In the genomic region with DNA sequence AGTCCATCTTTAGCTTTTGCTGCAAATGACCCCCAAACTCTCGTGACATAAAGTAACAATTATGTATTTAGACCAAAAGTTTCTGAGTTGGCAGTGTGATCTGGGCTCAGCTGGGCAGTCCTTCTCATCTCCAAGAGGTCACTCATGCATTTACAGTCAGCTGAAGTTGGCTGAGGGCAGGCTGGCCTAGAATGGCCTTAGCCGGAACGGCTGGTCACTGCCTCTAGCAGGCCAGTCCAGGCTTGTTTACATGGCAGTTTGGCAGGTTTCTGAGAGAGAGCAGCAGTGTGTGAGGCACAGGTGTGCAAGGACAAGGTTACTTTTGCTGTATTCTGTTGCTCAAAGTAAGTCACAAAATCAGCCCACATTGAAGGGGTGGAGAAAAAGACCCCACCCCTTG, we compare ENCODE assay signal across 29 cellular contexts.
"Had no signal": no experiment of that assay in that cellular context is flagged by ENCODE, and none has a peak within 500 bp of the region (broad histone marks: within the 10 kb centered on the region; RNA-seq: fewer than 3 reads in every experiment).

No MANE protein-coding gene starts in this region.

- H3K4me1 ChIP-seq: SJCRH30 had no signal

- DNase-seq: Karpas-422, KBM-7, MM.1S, MV-4-11, NCI-H1092, NCI-H1105, NCI-H1417 treated with DMSO at 0.1 percent for 48 hours, NCI-H1436 treated with DMSO at 0.1 percent for 48 hours, NCI-H1694 treated with DMSO at 0.1 percent for 48 hours, NCI-H187 treated with DMSO at 0.1 percent for 48 hours, NCI-H2029, NCI-H2081, NCI-H2171 treated with DMSO at 0.1 percent for 48 hours, NCI-H2227 treated with DMSO at 0.1 percent for 48 hours, NCI-H345, NCI-H446, NCI-H510A treated with DMSO at 0.1 percent for 48 hours, NCI-H524 treated with DMSO at 0.1 percent for 48 hours, NCI-H526 treated with DMSO at 0.1 percent for 48 hours, NCI-H774, PC-9, SHP77, SIG-M5, SJCRH30 had no signal

- H3K36me3 ChIP-seq: SJCRH30 had no signal

- H3K4me3 ChIP-seq: PC-9, SJCRH30, SK-N-MC had no signal

- ATAC-seq: Panc1, SK-N-SH treated with all-trans-retinoic acid at 6 μM for 48 hours had no signal

- H3K27ac ChIP-seq: KMS-11, PC-9, RWPE1, SJCRH30, SK-N-MC had no signal
